ENCODE assay signal across 1 cellular context in genomic region chr11:3230636-3231549, GRCh38.
A peak's percentile ranks its signal among the peaks of the same experiment; 100 is the strongest.
TF ChIP-seq lines count a peak whose summit lies in the region.

No MANE protein-coding gene starts in this region.

TF ChIP-seq in HEK293, 187 proteins besides CTCF, POLR2A, EP300 and RAD21 (continued from another document):
- no peak for TF ChIP-seq ZNF280D (tag by site-specific recombination; IDR thresholded peaks at IDR 0.05)
- TF ChIP-seq, protein P1, sequence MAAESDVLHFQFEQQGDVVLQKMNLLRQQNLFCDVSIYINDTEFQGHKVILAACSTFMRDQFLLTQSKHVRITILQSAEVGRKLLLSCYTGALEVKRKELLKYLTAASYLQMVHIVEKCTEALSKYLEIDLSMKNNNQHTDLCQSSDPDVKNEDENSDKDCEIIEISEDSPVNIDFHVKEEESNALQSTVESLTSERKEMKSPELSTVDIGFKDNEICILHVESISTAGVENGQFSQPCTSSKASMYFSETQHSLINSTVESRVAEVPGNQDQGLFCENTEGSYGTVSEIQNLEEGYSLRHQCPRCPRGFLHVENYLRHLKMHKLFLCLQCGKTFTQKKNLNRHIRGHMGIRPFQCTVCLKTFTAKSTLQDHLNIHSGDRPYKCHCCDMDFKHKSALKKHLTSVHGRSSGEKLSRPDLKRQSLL (tag by site-specific recombination; IDR thresholded peaks at IDR 0.05): no peak
- TF ChIP-seq ZBTB17 (tag by site-specific recombination; IDR thresholded peaks at IDR 0.05): no peak
- no peak for TF ChIP-seq ZNF302 (tag by site-specific recombination; IDR thresholded peaks at IDR 0.05; ENCODE audit: low read depth)
- TF ChIP-seq ZNF341 (tag by site-specific recombination; IDR thresholded peaks at IDR 0.05; ENCODE audit: low read depth): no peak
- no peak for TF ChIP-seq ZNF133 (tag by site-specific recombination; IDR thresholded peaks at IDR 0.05)
- TF ChIP-seq ZNF48 (tag by site-specific recombination; IDR thresholded peaks at IDR 0.05): no peak
- no peak for TF ChIP-seq ZNF335 (tag by site-specific recombination; conservative IDR thresholded peaks at IDR 0.05)
- TF ChIP-seq ELK4 (IDR thresholded peaks at IDR 0.05; ENCODE audit: borderline replicate concordance, low read depth, low read length): no peak
- TF ChIP-seq ZNF433 (tag by site-specific recombination; IDR thresholded peaks at IDR 0.05; ENCODE audit: low read depth): no peak
- no peak for TF ChIP-seq ZNF324 (tag by site-specific recombination; IDR thresholded peaks at IDR 0.05)
- TF ChIP-seq ZNF529 (tag by site-specific recombination; IDR thresholded peaks at IDR 0.05; ENCODE audit: insufficient replicate concordance): no peak
- no peak for TF ChIP-seq ZNF692 (tag by site-specific recombination; IDR thresholded peaks at IDR 0.05)
- TF ChIP-seq MEIS1 (CRISPR knock-in tag; IDR thresholded peaks at IDR 0.05; ENCODE audit: borderline replicate concordance): no peak
- no peak for TF ChIP-seq RBAK (tag by site-specific recombination; IDR thresholded peaks at IDR 0.05)
- TF ChIP-seq GLIS2 (tag by site-specific recombination; IDR thresholded peaks at IDR 0.05): 0 out of 2 replicates have a peak, but pooled peaks have one; percentile 29
- no peak for TF ChIP-seq ZNF645 (tag by site-specific recombination; IDR thresholded peaks at IDR 0.05)
- TF ChIP-seq FEZF1 (tag by site-specific recombination; IDR thresholded peaks at IDR 0.05): no peak
- peak; percentile 55; the same call in 1 of the 2 replicates for TF ChIP-seq ZIC2 (tag by site-specific recombination; IDR thresholded peaks at IDR 0.05)
- TF ChIP-seq IKZF3 (tag by site-specific recombination; IDR thresholded peaks at IDR 0.05): no peak
- TF ChIP-seq ZNF785 (tag by site-specific recombination; IDR thresholded peaks at IDR 0.05): no peak
- TF ChIP-seq SCRT2 (tag by site-specific recombination; IDR thresholded peaks at IDR 0.05): peak; percentile 82
- no peak for TF ChIP-seq GLIS1 (tag by site-specific recombination; IDR thresholded peaks at IDR 0.05)
- TF ChIP-seq ZBTB48 (tag by site-specific recombination; IDR thresholded peaks at IDR 0.05): no peak
